1 cellular context compared by ENCODE assay signal in the genomic region with DNA sequence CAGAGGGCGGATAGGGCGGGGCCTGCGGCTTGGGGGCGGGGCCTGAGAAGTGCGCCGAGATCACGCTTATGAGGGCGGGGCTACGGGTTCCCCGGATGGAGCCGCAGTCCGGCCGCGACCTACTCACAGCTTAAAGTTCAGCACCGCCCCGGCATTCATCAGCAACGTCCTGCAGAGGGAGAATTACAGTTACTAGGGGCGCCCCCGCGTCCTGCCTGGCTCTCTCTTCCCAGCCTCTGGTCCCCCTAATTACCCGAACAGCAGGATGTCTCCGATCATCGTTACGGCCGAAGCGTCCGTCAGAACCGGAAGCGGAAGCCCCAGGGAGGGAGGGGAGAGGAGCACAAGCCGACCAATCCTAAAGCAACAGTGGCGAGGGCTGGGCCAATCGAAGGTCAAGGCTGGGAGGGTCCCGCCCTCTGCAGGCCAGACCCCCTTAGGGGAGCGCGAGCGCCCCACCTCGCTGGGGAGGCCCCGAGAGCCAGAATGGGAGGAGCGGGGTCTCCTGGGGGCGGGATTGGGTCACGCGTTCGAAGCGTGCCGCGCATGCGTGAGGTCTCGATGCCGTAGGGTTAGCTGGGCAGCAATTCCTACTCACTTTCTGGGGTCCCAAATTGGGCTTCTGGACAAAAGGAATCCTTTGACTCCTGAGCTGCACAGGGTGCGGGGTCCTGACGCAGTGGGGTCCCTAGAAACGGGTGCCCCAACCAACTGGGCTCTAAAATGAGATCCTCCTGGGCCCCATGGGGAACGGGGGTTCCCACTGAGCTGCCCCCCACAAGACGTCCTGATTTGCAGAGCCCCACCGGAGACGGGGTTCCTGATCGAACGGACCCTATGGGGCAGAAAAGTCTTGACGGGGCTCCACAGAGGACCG.
TF ChIP-seq lines count a peak whose summit lies in the region.

TSS of gene SMIM7 (minus strand) at position 313 of the 877 bp plus-strand sequence. CDS start at position 279, 34 bp downstream.

TF ChIP-seq in K562, 482 proteins besides CTCF, POLR2A, EP300 and RAD21 (continued from another document):
- TF ChIP-seq, protein P1, sequence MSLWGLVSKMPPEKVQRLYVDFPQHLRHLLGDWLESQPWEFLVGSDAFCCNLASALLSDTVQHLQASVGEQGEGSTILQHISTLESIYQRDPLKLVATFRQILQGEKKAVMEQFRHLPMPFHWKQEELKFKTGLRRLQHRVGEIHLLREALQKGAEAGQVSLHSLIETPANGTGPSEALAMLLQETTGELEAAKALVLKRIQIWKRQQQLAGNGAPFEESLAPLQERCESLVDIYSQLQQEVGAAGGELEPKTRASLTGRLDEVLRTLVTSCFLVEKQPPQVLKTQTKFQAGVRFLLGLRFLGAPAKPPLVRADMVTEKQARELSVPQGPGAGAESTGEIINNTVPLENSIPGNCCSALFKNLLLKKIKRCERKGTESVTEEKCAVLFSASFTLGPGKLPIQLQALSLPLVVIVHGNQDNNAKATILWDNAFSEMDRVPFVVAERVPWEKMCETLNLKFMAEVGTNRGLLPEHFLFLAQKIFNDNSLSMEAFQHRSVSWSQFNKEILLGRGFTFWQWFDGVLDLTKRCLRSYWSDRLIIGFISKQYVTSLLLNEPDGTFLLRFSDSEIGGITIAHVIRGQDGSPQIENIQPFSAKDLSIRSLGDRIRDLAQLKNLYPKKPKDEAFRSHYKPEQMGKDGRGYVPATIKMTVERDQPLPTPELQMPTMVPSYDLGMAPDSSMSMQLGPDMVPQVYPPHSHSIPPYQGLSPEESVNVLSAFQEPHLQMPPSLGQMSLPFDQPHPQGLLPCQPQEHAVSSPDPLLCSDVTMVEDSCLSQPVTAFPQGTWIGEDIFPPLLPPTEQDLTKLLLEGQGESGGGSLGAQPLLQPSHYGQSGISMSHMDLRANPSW (CRISPR knock-in tag; IDR thresholded peaks at IDR 0.05) = no peak
- no peak for TF ChIP-seq IFI16 (CRISPR knock-in tag; IDR thresholded peaks at IDR 0.05)
- no peak for TF ChIP-seq PRMT5 (CRISPR knock-in tag; IDR thresholded peaks at IDR 0.05)
- peak; percentile 42; the same call in 1 of the 2 replicates for TF ChIP-seq ESRRA (IDR thresholded peaks at IDR 0.05; ENCODE audit: borderline replicate concordance, low read depth)
- TF ChIP-seq POLR3G (IDR thresholded peaks at IDR 0.05; ENCODE audit: extremely low read depth, insufficient read length, insufficient replicate concordance) = no peak
- no peak for TF ChIP-seq PCBP2 (IDR thresholded peaks at IDR 0.05; ENCODE audit: low read depth, low read length, poor library complexity, severe bottlenecking)
- TF ChIP-seq WHSC1 (IDR thresholded peaks at IDR 0.05; ENCODE audit: low read length) = no peak
- TF ChIP-seq, protein P2, sequence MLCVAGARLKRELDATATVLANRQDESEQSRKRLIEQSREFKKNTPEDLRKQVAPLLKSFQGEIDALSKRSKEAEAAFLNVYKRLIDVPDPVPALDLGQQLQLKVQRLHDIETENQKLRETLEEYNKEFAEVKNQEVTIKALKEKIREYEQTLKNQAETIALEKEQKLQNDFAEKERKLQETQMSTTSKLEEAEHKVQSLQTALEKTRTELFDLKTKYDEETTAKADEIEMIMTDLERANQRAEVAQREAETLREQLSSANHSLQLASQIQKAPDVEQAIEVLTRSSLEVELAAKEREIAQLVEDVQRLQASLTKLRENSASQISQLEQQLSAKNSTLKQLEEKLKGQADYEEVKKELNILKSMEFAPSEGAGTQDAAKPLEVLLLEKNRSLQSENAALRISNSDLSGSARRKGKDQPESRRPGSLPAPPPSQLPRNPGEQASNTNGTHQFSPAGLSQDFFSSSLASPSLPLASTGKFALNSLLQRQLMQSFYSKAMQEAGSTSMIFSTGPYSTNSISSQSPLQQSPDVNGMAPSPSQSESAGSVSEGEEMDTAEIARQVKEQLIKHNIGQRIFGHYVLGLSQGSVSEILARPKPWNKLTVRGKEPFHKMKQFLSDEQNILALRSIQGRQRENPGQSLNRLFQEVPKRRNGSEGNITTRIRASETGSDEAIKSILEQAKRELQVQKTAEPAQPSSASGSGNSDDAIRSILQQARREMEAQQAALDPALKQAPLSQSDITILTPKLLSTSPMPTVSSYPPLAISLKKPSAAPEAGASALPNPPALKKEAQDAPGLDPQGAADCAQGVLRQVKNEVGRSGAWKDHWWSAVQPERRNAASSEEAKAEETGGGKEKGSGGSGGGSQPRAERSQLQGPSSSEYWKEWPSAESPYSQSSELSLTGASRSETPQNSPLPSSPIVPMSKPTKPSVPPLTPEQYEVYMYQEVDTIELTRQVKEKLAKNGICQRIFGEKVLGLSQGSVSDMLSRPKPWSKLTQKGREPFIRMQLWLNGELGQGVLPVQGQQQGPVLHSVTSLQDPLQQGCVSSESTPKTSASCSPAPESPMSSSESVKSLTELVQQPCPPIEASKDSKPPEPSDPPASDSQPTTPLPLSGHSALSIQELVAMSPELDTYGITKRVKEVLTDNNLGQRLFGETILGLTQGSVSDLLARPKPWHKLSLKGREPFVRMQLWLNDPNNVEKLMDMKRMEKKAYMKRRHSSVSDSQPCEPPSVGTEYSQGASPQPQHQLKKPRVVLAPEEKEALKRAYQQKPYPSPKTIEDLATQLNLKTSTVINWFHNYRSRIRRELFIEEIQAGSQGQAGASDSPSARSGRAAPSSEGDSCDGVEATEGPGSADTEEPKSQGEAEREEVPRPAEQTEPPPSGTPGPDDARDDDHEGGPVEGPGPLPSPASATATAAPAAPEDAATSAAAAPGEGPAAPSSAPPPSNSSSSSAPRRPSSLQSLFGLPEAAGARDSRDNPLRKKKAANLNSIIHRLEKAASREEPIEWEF (CRISPR knock-in tag; IDR thresholded peaks at IDR 0.05) = no peak
- TF ChIP-seq, protein P3, sequence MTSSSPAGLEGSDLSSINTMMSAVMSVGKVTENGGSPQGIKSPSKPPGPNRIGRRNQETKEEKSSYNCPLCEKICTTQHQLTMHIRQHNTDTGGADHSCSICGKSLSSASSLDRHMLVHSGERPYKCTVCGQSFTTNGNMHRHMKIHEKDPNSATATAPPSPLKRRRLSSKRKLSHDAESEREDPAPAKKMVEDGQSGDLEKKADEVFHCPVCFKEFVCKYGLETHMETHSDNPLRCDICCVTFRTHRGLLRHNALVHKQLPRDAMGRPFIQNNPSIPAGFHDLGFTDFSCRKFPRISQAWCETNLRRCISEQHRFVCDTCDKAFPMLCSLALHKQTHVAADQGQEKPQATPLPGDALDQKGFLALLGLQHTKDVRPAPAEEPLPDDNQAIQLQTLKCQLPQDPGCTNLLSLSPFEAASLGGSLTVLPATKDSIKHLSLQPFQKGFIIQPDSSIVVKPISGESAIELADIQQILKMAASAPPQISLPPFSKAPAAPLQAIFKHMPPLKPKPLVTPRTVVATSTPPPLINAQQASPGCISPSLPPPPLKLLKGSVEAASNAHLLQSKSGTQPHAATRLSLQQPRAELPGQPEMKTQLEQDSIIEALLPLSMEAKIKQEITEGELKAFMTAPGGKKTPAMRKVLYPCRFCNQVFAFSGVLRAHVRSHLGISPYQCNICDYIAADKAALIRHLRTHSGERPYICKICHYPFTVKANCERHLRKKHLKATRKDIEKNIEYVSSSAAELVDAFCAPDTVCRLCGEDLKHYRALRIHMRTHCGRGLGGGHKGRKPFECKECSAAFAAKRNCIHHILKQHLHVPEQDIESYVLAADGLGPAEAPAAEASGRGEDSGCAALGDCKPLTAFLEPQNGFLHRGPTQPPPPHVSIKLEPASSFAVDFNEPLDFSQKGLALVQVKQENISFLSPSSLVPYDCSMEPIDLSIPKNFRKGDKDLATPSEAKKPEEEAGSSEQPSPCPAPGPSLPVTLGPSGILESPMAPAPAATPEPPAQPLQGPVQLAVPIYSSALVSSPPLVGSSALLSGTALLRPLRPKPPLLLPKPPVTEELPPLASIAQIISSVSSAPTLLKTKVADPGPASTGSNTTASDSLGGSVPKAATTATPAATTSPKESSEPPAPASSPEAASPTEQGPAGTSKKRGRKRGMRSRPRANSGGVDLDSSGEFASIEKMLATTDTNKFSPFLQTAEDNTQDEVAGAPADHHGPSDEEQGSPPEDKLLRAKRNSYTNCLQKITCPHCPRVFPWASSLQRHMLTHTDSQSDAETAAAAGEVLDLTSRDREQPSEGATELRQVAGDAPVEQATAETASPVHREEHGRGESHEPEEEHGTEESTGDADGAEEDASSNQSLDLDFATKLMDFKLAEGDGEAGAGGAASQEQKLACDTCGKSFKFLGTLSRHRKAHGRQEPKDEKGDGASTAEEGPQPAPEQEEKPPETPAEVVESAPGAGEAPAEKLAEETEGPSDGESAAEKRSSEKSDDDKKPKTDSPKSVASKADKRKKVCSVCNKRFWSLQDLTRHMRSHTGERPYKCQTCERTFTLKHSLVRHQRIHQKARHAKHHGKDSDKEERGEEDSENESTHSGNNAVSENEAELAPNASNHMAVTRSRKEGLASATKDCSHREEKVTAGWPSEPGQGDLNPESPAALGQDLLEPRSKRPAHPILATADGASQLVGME (CRISPR knock-in tag; IDR thresholded peaks at IDR 0.05) = no peak
- TF ChIP-seq SP1 (CRISPR knock-in tag; IDR thresholded peaks at IDR 0.05) = peak; percentile 95
- TF ChIP-seq RAD51 (IDR thresholded peaks at IDR 0.05; ENCODE audit: borderline replicate concordance, low read depth) = no peak
- peak; percentile 47 for TF ChIP-seq EGR1 (conservative IDR thresholded peaks at IDR 0.05)
- TF ChIP-seq ZNF311 (CRISPR knock-in tag; IDR thresholded peaks at IDR 0.05) = no peak
